Comparison of ENCODE assay signal across 8 cellular contexts in the genomic region with DNA sequence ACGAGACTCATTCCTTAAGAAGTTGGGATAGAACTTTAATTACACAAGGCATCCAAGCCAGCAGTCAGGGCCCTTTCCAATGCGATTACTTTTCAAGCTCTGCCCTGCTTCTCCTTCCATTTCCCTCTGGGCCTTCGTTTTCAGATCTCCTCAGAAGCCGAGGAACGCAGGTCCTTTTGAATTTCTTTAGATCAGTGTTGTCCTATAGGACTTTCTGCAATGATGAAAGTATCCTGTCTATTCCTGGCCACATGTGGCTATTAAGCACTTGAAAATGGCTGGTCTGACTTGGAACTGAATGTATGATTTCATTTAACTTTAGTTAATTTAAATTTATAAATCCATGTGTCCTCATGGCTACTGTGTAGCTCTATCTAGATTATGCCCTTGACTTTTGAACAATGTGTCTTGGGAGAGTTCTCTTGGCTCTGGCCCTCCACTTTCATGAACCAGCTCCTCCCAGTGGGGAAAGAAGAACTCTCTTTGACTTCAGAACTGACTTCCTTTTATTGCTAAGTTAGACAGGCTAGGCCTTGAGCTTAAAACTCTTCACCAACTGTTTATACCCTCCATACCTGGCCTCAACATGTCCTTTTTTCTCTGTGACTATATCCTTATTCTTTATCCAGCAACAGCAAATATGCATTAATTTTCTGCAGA. TPM values are rescaled to one million over a fixed set of nuclear protein-coding genes. Genes with fewer than 3 reads are reported as not detected.
DNase-seq lines count a peak whose midpoint lies in the region; TF ChIP-seq lines count a peak whose summit lies in the region.

No MANE protein-coding gene starts in this region.

- H3K27ac ChIP-seq in adrenal gland (peak overlapping the region in 4 of 5 donors; percentile 17 to 70 (median 58)), ovary (no peak overlapping the region)

- H3K36me3 Mint-ChIP-seq in IgD-negative memory B cell = peaks cover 5% of the 10 kb centered on the region

- peaks cover 54 to 97% of the 10 kb centered on the region in 2 donors for H3K4me1 ChIP-seq in adrenal gland (replicated peaks in 1 of 2)
- peaks cover 10% of the 10 kb centered on the region for H3K4me1 ChIP-seq in ovary (ENCODE audit: insufficient read depth)

- peak overlapping the region; percentile 62 to 91 (median 72) for H3K4me3 Mint-ChIP-seq in IgD-negative memory B cell

- TF ChIP-seq POLR2A in adrenal gland (IDR thresholded peaks at IDR 0.05) = no peak
- no peak for TF ChIP-seq POLR2A in ovary (IDR thresholded peaks at IDR 0.05)

- DNase-seq in AML-193 (lab: John Stamatoyannopoulos, UW) (peak; percentile 84 to 87), adrenal gland (peak in 2 of 7 donors; percentile 35 to 38), kidney epithelial cell (ENCODE audit: low read depth) (no peak), H4 (ENCODE audit: low spot score) (no peak), ovary (no peak), NCI-H2029 treated with DMSO at 0.1 percent for 48 hours (lab: John Stamatoyannopoulos, UW) (no peak), NCI-H2081 treated with DMSO at 0.1 percent for 48 hours (lab: John Stamatoyannopoulos, UW) (no peak)

- H3K36me3 ChIP-seq in adrenal gland (replicated peaks in 1 of 2) (no peaks in the 10 kb centered on the region), kidney epithelial cell (ENCODE audit: control insufficient read depth, insufficient read depth, low read length) (no peaks in the 10 kb centered on the region), ovary (no peaks in the 10 kb centered on the region)

- H3K27ac Mint-ChIP-seq in IgD-negative memory B cell = peak overlapping the region; percentile 88 to 97 (median 97)

- WGBS in adrenal gland, 4 donors = 63 to 91% (median 82%) methylated on average over 5 of the region's 5 CpGs
- WGBS in ovary, 3 donors = 77 to 93% (median 88%) methylated on average over 5 of the region's 5 CpGs

- H3K4me1 Mint-ChIP-seq in IgD-negative memory B cell = peaks cover 65 to 81% (median 66%) of the 10 kb centered on the region in 3 donors

- H3K9me3 ChIP-seq in adrenal gland (replicated peaks in 1 of 3) = no peaks in the 10 kb centered on the region
- no peaks in the 10 kb centered on the region for H3K9me3 ChIP-seq in ovary

- H3K4me3 ChIP-seq in adrenal gland (no peak overlapping the region), kidney epithelial cell (ENCODE audit: low read depth, low read length) (no peak overlapping the region), ovary (no peak overlapping the region)

- intact Hi-C loops in adrenal gland (cut with DNase I) = no loop called here
- intact Hi-C loops in ovary (cut with DNase I) = no loop called here

- TF ChIP-seq CTCF in adrenal gland (IDR thresholded peaks at IDR 0.05) = peak in 5 of 6 experiments; percentile 18 to 37 (median 24)
- TF ChIP-seq CTCF in kidney epithelial cell (IDR thresholded peaks at IDR 0.05; ENCODE audit: insufficient read depth, low read length, poor library complexity, severe bottlenecking) = peak; percentile 15
- no peak for TF ChIP-seq CTCF in ovary (IDR thresholded peaks at IDR 0.05)

- no peaks in the 10 kb centered on the region for H3K9me3 Mint-ChIP-seq in IgD-negative memory B cell

- H3K27me3 ChIP-seq in adrenal gland (no peaks in the 10 kb centered on the region), kidney epithelial cell (ENCODE audit: control insufficient read depth, insufficient read depth, low read length) (no peaks in the 10 kb centered on the region), ovary (no peaks in the 10 kb centered on the region)

- H3K27me3 Mint-ChIP-seq in IgD-negative memory B cell = no peaks in the 10 kb centered on the region

- no peak for TF ChIP-seq EP300 in ovary (IDR thresholded peaks at IDR 0.05)

RNA-seq across cellular contexts. Expression of a gene that starts 22.7 kb away (rescaled TPM):
- polyA plus RNA-seq in IgD-negative memory B cell (76.8 TPM), adrenal gland (100 to 1,000 TPM in 1 of 3 donors, 10 to 100 TPM in 2; 19.1 to 128 (median 20.8) TPM), ovary (100 to 1,000 TPM in 1 of 2 donors, 10 to 100 TPM in 1; 39.4 to 158 TPM)
- total RNA-seq in adrenal gland (100 to 1,000 TPM; 142 to 296 (median 178) TPM), kidney epithelial cell (33.4 and 34.4 TPM in 2 replicates), ovary (10 to 100 TPM; 26.8 to 62.8 (median 53.8) TPM)
- total RNA-seq in H4 (2014; rRNA removed; shearing (Covaris generic)) = 9.0 and 13.4 TPM in 2 replicates

Comparison
In these comparisons a context has a peak if more than half of its experiments do, and no peak if none do; other contexts are left out.
1. DNase-seq: peak in AML-193 (2 of 2); none in kidney epithelial cell (single experiment), H4 (single experiment), ovary (0 of 5), NCI-H2029 treated with DMSO at 0.1 percent for 48 hours (single experiment) and NCI-H2081 treated with DMSO at 0.1 percent for 48 hours (single experiment).
2. H3K27ac ChIP-seq: peak in adrenal gland (4 of 5); none in ovary (0 of 2).
3. CTCF ChIP-seq: peak in adrenal gland (5 of 6) and kidney epithelial cell (single experiment); none in ovary (0 of 3).